In the genomic region with DNA sequence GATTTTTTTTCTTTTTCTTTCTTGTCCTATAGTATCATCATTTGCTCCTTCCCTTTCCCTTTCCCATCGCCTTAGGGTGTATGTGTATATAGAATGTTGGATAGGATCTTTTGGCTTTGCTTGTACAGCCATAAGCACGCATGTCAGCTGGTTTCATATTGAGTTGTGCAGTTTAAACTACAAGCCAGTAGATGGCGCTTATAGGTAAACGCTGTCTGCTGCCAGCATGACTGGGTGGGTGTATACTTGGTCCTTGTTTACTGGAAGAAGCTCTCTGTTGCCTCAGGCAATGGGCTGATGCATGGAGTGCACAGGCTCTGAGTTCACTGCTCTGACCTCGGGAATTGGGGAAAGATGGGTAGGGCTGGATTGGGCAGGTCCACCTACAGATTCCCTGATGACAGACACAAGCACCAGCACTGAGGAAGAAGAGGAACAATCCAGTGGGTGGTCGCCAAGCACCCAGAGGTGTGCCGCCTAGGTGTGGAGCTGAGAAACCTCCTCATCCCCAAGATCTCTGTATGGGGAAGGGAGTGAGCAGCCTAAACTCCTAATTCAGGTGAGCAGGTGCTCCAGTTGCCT, we compare ENCODE assay signal across 8 cellular contexts.
DNase-seq lines count a peak whose midpoint lies in the region; ATAC-seq, FAIRE-seq and TF ChIP-seq lines count a peak whose summit lies in the region.

No MANE protein-coding gene starts in this region.

- H2AFZ ChIP-seq in OCI-LY3 (ENCODE audit: low read depth, low read length): peak overlapping the region; percentile 62; the same call in 1 of the 2 replicates

- no peak overlapping the region for H3K9ac ChIP-seq in OCI-LY3 (ENCODE audit: low read length)

- H3K4me1 ChIP-seq in OCI-LY3 (ENCODE audit: low read length): peaks cover 16% of the 10 kb centered on the region

- H3K27me3 ChIP-seq in OCI-LY3 (ENCODE audit: low read depth, low read length): no peaks in the 10 kb centered on the region

- peak; percentile 81 for TF ChIP-seq CTCF in OCI-LY3 (IDR thresholded peaks at IDR 0.05; ENCODE audit: low read depth, low read length)
- peak; percentile 63 for TF ChIP-seq CTCF in fibroblast of villous mesenchyme (IDR thresholded peaks at IDR 0.05; ENCODE audit: insufficient read depth, low read depth, low read length)

- ATAC-seq in GM19463 (IDR thresholded peaks at IDR 0.05; ENCODE audit: unreplicated experiment): peak; percentile 90
- peak; percentile 95 for ATAC-seq in HG03439 (IDR thresholded peaks at IDR 0.05; ENCODE audit: unreplicated experiment)

- H3K9me3 ChIP-seq in OCI-LY3 (ENCODE audit: insufficient read depth, low read length): no peaks in the 10 kb centered on the region

- H3K4me3 ChIP-seq in OCI-LY3 (ENCODE audit: low read length) (no peak overlapping the region), fibroblast of villous mesenchyme (ENCODE audit: low read depth, low read length) (no peak overlapping the region)

- no peaks in the 10 kb centered on the region for H3K79me2 ChIP-seq in OCI-LY3 (ENCODE audit: low read length)

- no peaks in the 10 kb centered on the region for H3K36me3 ChIP-seq in OCI-LY3 (replicated peaks; ENCODE audit: low read depth, low read length)

- H3K27ac ChIP-seq in OCI-LY3 (ENCODE audit: low read length): no peak overlapping the region

- no peaks in the 10 kb centered on the region for H4K20me1 ChIP-seq in OCI-LY3 (ENCODE audit: insufficient read depth, low read length)

- H3K4me2 ChIP-seq in OCI-LY3 (ENCODE audit: low read length): 0 out of 2 replicates have a peak overlapping the region, but pooled peaks have one; percentile 16

- peak; percentile 74 for DNase-seq in EL
- DNase-seq in fibroblast of villous mesenchyme (ENCODE audit: low read depth): peak; percentile 35
- DNase-seq in HTR-8/SVneo (ENCODE audit: insufficient read length, low spot score): no peak
- DNase-seq in mesenteric fat pad (ENCODE audit: low spot score): no peak
- DNase-seq in stimulated activated naive CD4-positive, alpha-beta T cell treated with Interleukin-2 at 50 U/mL for 16 hours (lab: John Stamatoyannopoulos, UW): no peak

- no peak for FAIRE-seq in HTR-8/SVneo (lab: Jason Lieb, UNC)

Comparison
In these comparisons a context has a peak if more than half of its experiments do, and no peak if none do; other contexts are left out.
1. DNase-seq: peak in EL (single experiment) and fibroblast of villous mesenchyme (single experiment); none in HTR-8/SVneo (single experiment), mesenteric fat pad (single experiment) and stimulated activated naive CD4-positive, alpha-beta T cell treated with Interleukin-2 at 50 U/mL for 16 hours (single experiment).